ENCODE assay signal across 10 cellular contexts in genomic region chr15:67564590-67565345, GRCh38. TPM values are rescaled to one million over a fixed set of nuclear protein-coding genes. Genes with fewer than 3 reads are reported as not detected.
DNase-seq lines count a peak whose midpoint lies in the region; ATAC-seq and TF ChIP-seq lines count a peak whose summit lies in the region.
"Had no signal": no experiment of that assay in that cellular context is flagged by ENCODE, and none has a peak within 500 bp of the region (broad histone marks: within the 10 kb centered on the region; RNA-seq: fewer than 3 reads in every experiment).

No MANE protein-coding gene starts in this region.

- WGBS in hepatocyte (ENCODE audit: low lambda C conversion rate, missing lambda C conversion rate) = 89% methylated on average over 4 of the region's 4 CpGs
- WGBS in testis, 2 donors = 88 to 95% methylated on average over 4 of the region's 4 CpGs

- no peak overlapping the region for H3K4me2 ChIP-seq in DND-41 (ENCODE audit: insufficient read depth, low read length)
- no peak overlapping the region for H3K4me2 ChIP-seq in hepatocyte

- H3K36me3 ChIP-seq in DND-41 (ENCODE audit: insufficient read depth, low read length) (peaks cover 3% of the 10 kb centered on the region; the same call in 1 of the 2 replicates), hepatocyte (replicated peaks; ENCODE audit: insufficient read depth, low read depth) (no peaks in the 10 kb centered on the region), testis (ENCODE audit: low read depth, missing control alignments) (no peaks in the 10 kb centered on the region)

- H3K27ac ChIP-seq in DND-41 (ENCODE audit: low read length) (peak overlapping the region; percentile 37; the same call in 1 of the 2 replicates), hepatocyte (no peak overlapping the region), testis (no peak overlapping the region)
- H3K27ac ChIP-seq: BLaER1 treated with 17β-estradiol and CSF1 and Interleukin-3, amounts not matched to agents 10 nM and 100 nM had no signal

- peak; percentile 48; the same call in 1 of the 3 replicates for ATAC-seq in DND-41 (ENCODE audit: insufficient read depth, low read depth)
- peak; percentile 90 for ATAC-seq in GM19324 (IDR thresholded peaks at IDR 0.05; ENCODE audit: low FRiP score, unreplicated experiment)
- peak; percentile 91 for ATAC-seq in HG02981 (IDR thresholded peaks at IDR 0.05; ENCODE audit: unreplicated experiment)
- ATAC-seq: left cardiac atrium had no signal

- TF ChIP-seq POLR2A in testis (IDR thresholded peaks at IDR 0.05) = no peak

- H3K9me3 ChIP-seq in DND-41 (ENCODE audit: insufficient read depth, low read length, severe bottlenecking) (no peaks in the 10 kb centered on the region), hepatocyte (ENCODE audit: low read depth) (no peaks in the 10 kb centered on the region), testis (no peaks in the 10 kb centered on the region)

- peaks cover 13% of the 10 kb centered on the region for H3K4me1 ChIP-seq in DND-41 (ENCODE audit: insufficient read depth, low read length)
- no peaks in the 10 kb centered on the region for H3K4me1 ChIP-seq in hepatocyte (ENCODE audit: insufficient read depth)
- no peaks in the 10 kb centered on the region for H3K4me1 ChIP-seq in testis

- H2AFZ ChIP-seq in DND-41 (ENCODE audit: low read depth, low read length) = no peak overlapping the region
- no peak overlapping the region for H2AFZ ChIP-seq in hepatocyte

- intact Hi-C loops in testis (cut with DNase I; ENCODE audit: low total_unique reads) = no loop called here

- H4K20me1 ChIP-seq in DND-41 (ENCODE audit: insufficient read depth, low read length) (no peaks in the 10 kb centered on the region), hepatocyte (ENCODE audit: insufficient read depth, poor library complexity, severe bottlenecking) (peaks cover 3% of the 10 kb centered on the region)

- H3K9me2 ChIP-seq in hepatocyte (replicated peaks; ENCODE audit: insufficient read depth) = no peaks in the 10 kb centered on the region

- 0 out of 2 replicates have a peak, but pooled peaks cover 2% of the 10 kb centered on the region for H3K79me2 ChIP-seq in DND-41 (ENCODE audit: insufficient read depth, low read length)
- no peaks in the 10 kb centered on the region for H3K79me2 ChIP-seq in hepatocyte

- no peak overlapping the region for H3K9ac ChIP-seq in DND-41 (ENCODE audit: low read depth, low read length)
- H3K9ac ChIP-seq: BLaER1 treated with 17β-estradiol and CSF1 and Interleukin-3, amounts not matched to agents 10 nM and 100 nM had no signal

- TF ChIP-seq CTCF in DND-41 (IDR thresholded peaks at IDR 0.05; ENCODE audit: borderline replicate concordance, extremely low read depth, low read length, poor library complexity, severe bottlenecking) = no peak
- TF ChIP-seq CTCF in hepatocyte (IDR thresholded peaks at IDR 0.05; ENCODE audit: poor library complexity) = no peak
- TF ChIP-seq CTCF in testis (IDR thresholded peaks at IDR 0.05) = no peak

- no peaks in the 10 kb centered on the region for H3K27me3 ChIP-seq in DND-41 (ENCODE audit: insufficient read depth, low read length, poor library complexity)
- no peaks in the 10 kb centered on the region for H3K27me3 ChIP-seq in hepatocyte
- no peaks in the 10 kb centered on the region for H3K27me3 ChIP-seq in testis
- H3K27me3 ChIP-seq: BLaER1 treated with 17β-estradiol and CSF1 and Interleukin-3, amounts not matched to agents 10 nM and 100 nM had no signal

- H3K4me3 ChIP-seq in DND-41 (ENCODE audit: low read depth in 1 of 2, low read length in 2 of 2) = no peak overlapping the region
- H3K4me3 ChIP-seq in hepatocyte = no peak overlapping the region
- no peak overlapping the region for H3K4me3 ChIP-seq in testis
- H3K4me3 ChIP-seq: BLaER1 treated with 17β-estradiol and CSF1 and Interleukin-3, amounts not matched to agents 10 nM and 100 nM had no signal

- DNase-seq in DND-41 = no peak
- peak; percentile 32 for DNase-seq in NCI-H526 treated with DMSO at 0.1 percent for 48 hours (lab: John Stamatoyannopoulos, UW)
- no peak for DNase-seq in DMS53 treated with DMSO at 0.1 percent for 48 hours (lab: John Stamatoyannopoulos, UW; ENCODE audit: unreplicated experiment)
- no peak for DNase-seq in hepatocyte (ENCODE audit: low spot score)
- DNase-seq in RKO (ENCODE audit: low spot score) = no peak
- DNase-seq in testis = no peak
- DNase-seq: left cardiac atrium had no signal

RNA-seq across cellular contexts. Expression of gene MAP2K5, which starts 22.3 kb away (rescaled TPM):
- total RNA-seq in hepatocyte = 7.2 and 13.7 TPM in 2 replicates
- polyA plus RNA-seq in hepatocyte = 12.4 and 14.2 TPM in 2 replicates
- total RNA-seq in testis = 10 to 100 TPM; 28.0 to 31.2 TPM
- 34.3 TPM for polyA plus RNA-seq in testis (ENCODE audit: insufficient read depth, low read depth, low replicate concordance)

RNA-seq across cellular contexts. Expression of gene C15orf61, which starts 43.8 kb away (rescaled TPM):
- total RNA-seq in hepatocyte (4.1 and 7.6 TPM in 2 replicates), testis (10 to 100 TPM; 24.9 to 28.6 TPM)
- polyA plus RNA-seq in hepatocyte (8.4 and 10.6 TPM in 2 replicates), testis (ENCODE audit: insufficient read depth, low read depth, low replicate concordance) (42.8 TPM)
